In the genomic region with DNA sequence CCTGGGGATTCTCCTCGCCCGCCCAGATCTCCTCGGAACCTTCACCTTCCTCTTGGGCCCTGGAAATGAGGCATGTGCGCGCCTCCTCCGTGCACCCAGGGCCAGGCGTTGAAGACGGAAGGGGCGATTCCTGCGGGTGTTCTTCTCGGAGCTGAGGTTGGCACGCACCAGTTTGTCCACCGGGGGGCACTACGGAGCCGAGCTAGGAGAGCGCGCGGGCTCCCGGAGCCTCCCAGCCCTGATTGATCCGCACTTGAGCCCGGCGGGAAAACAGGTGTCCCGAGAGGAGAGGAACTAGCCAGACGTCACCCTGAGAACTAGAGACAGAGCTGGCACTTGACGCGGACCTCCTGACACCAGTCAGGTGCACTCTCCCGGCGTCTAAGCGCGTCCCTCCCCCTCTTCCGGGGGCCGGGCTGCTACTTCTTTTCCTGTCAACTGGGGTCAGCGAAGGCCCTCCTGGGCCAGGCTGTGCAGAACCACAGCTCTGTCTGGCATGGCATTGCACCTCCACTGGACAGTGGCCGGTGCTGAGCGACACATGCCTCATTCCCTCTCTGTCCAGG, we compare ENCODE assay signal across 7 cellular contexts. TPM values are rescaled to one million over a fixed set of nuclear protein-coding genes. Genes with fewer than 3 reads are reported as not detected.
DNase-seq lines count a peak whose midpoint lies in the region; ATAC-seq and FAIRE-seq lines count a peak whose summit lies in the region.

No MANE protein-coding gene starts in this region.

- H3K9ac ChIP-seq in duodenal mucosa (ENCODE audit: low read depth in 1 of 2, low read length in 2 of 2), result peak overlapping the region; percentile 44 to 48

- peak overlapping the region; percentile 65 to 67 for H3K4me3 ChIP-seq in duodenal mucosa (ENCODE audit: low read depth in 1 of 2, low read length in 2 of 2)

- no peaks in the 10 kb centered on the region for H3K27me3 ChIP-seq in duodenal mucosa (ENCODE audit: control insufficient read depth in 1 of 2, insufficient read depth in 2 of 2, low read length in 2 of 2)

- peaks cover 10 to 14% of the 10 kb centered on the region in 2 donors for H3K4me1 ChIP-seq in duodenal mucosa (ENCODE audit: control insufficient read depth in 1 of 2, insufficient read depth in 2 of 2, low read length in 2 of 2)

- DNase-seq in GM18507 (ENCODE audit: extremely low spot score, insufficient read length, low read depth) (peak; percentile 71), NCI-H526 treated with DMSO at 0.1 percent for 48 hours (lab: John Stamatoyannopoulos, UW) (peak; percentile 51), lung microvascular endothelial cell (ENCODE audit: low read depth in 2 of 2) (peak; percentile 71)
- DNase-seq in activated CD4-positive, alpha-beta T cell treated with anti-CD3 and anti-CD28 coated beads, Interleukin-2, amount 50 U/mL, for 4 hours, result peak; percentile 72 to 76
- DNase-seq in stimulated activated CD4-positive, alpha-beta T cell treated with anti-CD3 and anti-CD28 coated beads, TNF-alpha, amount 100 ng/mL, for 4 hours (ENCODE audit: low read depth in 3 of 3), result peak; percentile 47 to 66 (median 59)

- no peaks in the 10 kb centered on the region for H3K9me3 ChIP-seq in duodenal mucosa (ENCODE audit: control insufficient read depth in 1 of 2, low read length in 2 of 2)

- peak; percentile 82 for ATAC-seq in HG03432 (IDR thresholded peaks at IDR 0.05; ENCODE audit: unreplicated experiment)

- H3K36me3 ChIP-seq in duodenal mucosa (ENCODE audit: control insufficient read depth in 1 of 2, insufficient read depth in 2 of 2, low read length in 2 of 2), result no peaks in the 10 kb centered on the region

- FAIRE-seq in GM18507 (lab: Jason Lieb, UNC), result peak; percentile 95

- H3K27ac ChIP-seq in duodenal mucosa (ENCODE audit: low read depth, low read length), result no peak overlapping the region

RNA-seq across cellular contexts. Expression of a gene that starts 18.3 kb away (rescaled TPM):
- 5.2 and 9.1 TPM in 2 replicates for total RNA-seq in lung microvascular endothelial cell

RNA-seq across cellular contexts. Expression of a gene that starts 21.8 kb away (rescaled TPM):
- 0.20 and 0.87 TPM in 2 replicates for total RNA-seq in lung microvascular endothelial cell
